In the genomic region with DNA sequence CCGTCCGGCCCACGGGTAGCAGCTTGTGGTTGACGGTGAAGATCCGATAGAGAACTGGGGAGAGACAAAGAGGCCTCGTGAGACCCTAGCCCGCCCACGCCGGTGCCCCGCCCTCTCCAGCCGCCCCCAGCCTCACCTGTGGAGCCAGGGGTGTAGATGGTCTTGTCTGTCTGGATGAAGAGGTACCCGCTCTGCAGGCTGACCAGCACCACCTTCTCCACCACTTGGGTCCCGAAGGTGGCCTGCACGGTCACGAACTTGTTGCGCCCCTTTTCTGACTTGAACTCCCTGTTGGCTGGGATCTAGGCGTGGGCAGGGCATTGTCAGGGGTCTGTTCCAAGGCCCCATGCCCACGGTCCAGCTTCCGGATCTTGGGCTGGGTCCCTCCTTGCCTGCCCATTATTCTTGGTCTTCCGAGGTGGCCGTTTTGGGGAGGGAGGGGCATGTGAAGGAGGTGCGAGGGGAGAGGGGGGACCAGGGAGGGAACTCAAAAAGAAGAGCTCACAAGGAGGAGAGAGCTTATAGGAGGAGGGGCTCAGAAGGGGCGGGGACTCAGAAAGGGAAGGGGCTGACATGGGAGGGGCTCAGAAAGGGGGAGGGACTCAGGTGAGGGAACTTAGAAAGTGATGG, we compare ENCODE assay signal across 15 cellular contexts. TPM values are rescaled to one million over a fixed set of nuclear protein-coding genes. Genes with fewer than 3 reads are reported as not detected.
A peak's percentile ranks its signal among the peaks of the same experiment; 100 is the strongest.
DNase-seq lines count a peak whose midpoint lies in the region; ATAC-seq and TF ChIP-seq lines count a peak whose summit lies in the region.
"Had no signal": no experiment of that assay in that cellular context is flagged by ENCODE, and none has a peak within 500 bp of the region (broad histone marks: within the 10 kb centered on the region; RNA-seq: fewer than 3 reads in every experiment).

No MANE protein-coding gene starts in this region.

- no peak overlapping the region for H3K4me2 ChIP-seq in DND-41 (ENCODE audit: insufficient read depth, low read length)
- H3K4me2 ChIP-seq: smooth muscle cell had no signal

- H3K27me3 ChIP-seq in DND-41 (ENCODE audit: insufficient read depth, low read length, poor library complexity), result no peaks in the 10 kb centered on the region

- no peaks in the 10 kb centered on the region; the same call in 1 of the 2 replicates for H4K20me1 ChIP-seq in DND-41 (ENCODE audit: insufficient read depth, low read length)

- H3K9me3 ChIP-seq in DND-41 (ENCODE audit: insufficient read depth, low read length, severe bottlenecking) (no peaks in the 10 kb centered on the region), HEK293 (ENCODE audit: control insufficient read depth, insufficient read depth, low read depth, low read length) (no peaks in the 10 kb centered on the region)
- H3K9me3 ChIP-seq: gastroesophageal sphincter, tibial artery had no signal

- TF ChIP-seq CTCF in DND-41 (IDR thresholded peaks at IDR 0.05; ENCODE audit: borderline replicate concordance, extremely low read depth, low read length, poor library complexity, severe bottlenecking) (no peak), HEK293 (tag by site-specific recombination; IDR thresholded peaks at IDR 0.05) (no peak)

- no peaks in the 10 kb centered on the region for H3K4me1 ChIP-seq in DND-41 (ENCODE audit: insufficient read depth, low read length)
- H3K4me1 ChIP-seq in HEK293 (ENCODE audit: control insufficient read depth, insufficient read depth, low read length), result no peaks in the 10 kb centered on the region

- H2AFZ ChIP-seq in DND-41 (ENCODE audit: low read depth, low read length), result no peak overlapping the region

- POLR2A ChIA-PET in HEK293 (lab: Yijun Ruan, JAX), result no interaction called here

- H3K9ac ChIP-seq in DND-41 (ENCODE audit: low read depth, low read length), result no peak overlapping the region

- no peak for DNase-seq in DND-41
- peak; percentile 67 for DNase-seq in left lobe of liver (ENCODE audit: low spot score)
- no peak for DNase-seq in NCI-H187 (lab: John Stamatoyannopoulos, UW)
- DNase-seq: activated naive CD8-positive, alpha-beta T cell treated with anti-CD3 and anti-CD28 coated beads, Interleukin-2, amount 10 ng/mL, durations not matched to agents 7 days and 5 days; activated T-cell treated with anti-CD3 and anti-CD28 coated beads, Interleukin-2, amount 50 U/mL, for 1 hour; IMR-90; NCI-H187 treated with DMSO at 0.1 percent for 48 hours; NCI-H446; tibial artery had no signal

- CTCF ChIA-PET in HEK293 (lab: Yijun Ruan, JAX), result interaction anchor here (0.6 kb wide), 1 partner anchor 731 kb away, joined by 4 read pairs; no protein-coding TSS in a partner anchor

- H3K36me3 ChIP-seq in DND-41 (ENCODE audit: insufficient read depth, low read length), result no peaks in the 10 kb centered on the region
- H3K36me3 ChIP-seq in HEK293 (ENCODE audit: control insufficient read depth in 2 of 2, insufficient read depth in 1 of 2, low read length in 2 of 2), result no peaks in the 10 kb centered on the region
- H3K36me3 ChIP-seq: tibial artery had no signal

- peak; percentile 30; the same call in 1 of the 3 replicates for ATAC-seq in DND-41 (ENCODE audit: insufficient read depth, low read depth)
- ATAC-seq in left lobe of liver, result no peak
- ATAC-seq in HG03571 (IDR thresholded peaks at IDR 0.05; ENCODE audit: unreplicated experiment), result no peak

- H3K4me3 ChIP-seq in DND-41 (ENCODE audit: low read depth in 1 of 2, low read length in 2 of 2) (no peak overlapping the region), HEK293 (ENCODE audit: low read depth, low read length) (no peak overlapping the region)
- H3K4me3 ChIP-seq: smooth muscle cell, tibial artery had no signal

- no peak overlapping the region for H3K27ac ChIP-seq in DND-41 (ENCODE audit: low read length)
- no peak overlapping the region for H3K27ac ChIP-seq in HEK293 (ENCODE audit: extremely low read depth, low read depth, low read length)
- H3K27ac ChIP-seq: tibial artery had no signal

- no peaks in the 10 kb centered on the region for H3K79me2 ChIP-seq in DND-41 (ENCODE audit: insufficient read depth, low read length)

TF ChIP-seq in HEK293, 187 proteins besides CTCF, POLR2A, EP300 and RAD21:
- no peak for TF ChIP-seq KLF7 (tag by site-specific recombination; IDR thresholded peaks at IDR 0.05; ENCODE audit: borderline replicate concordance)
- 0 out of 2 replicates have a peak, but pooled peaks have one; percentile 4 for TF ChIP-seq ZFHX2 (tag by site-specific recombination; conservative IDR thresholded peaks at IDR 0.05)
- TF ChIP-seq ZNF341 (tag by site-specific recombination; IDR thresholded peaks at IDR 0.05; ENCODE audit: low read depth), result peak; percentile 59
TF ChIP-seq in HEK293: peak in this region for 2.

RNA-seq across cellular contexts. Expression of a gene that starts 2.2 kb away (rescaled TPM):
- 11,297 TPM for total RNA-seq in left lobe of liver
- total RNA-seq: activated CD4-positive, alpha-beta T cell treated with anti-CD3 and anti-CD28 coated beads, Interleukin-2, amount 10 ng/mL, durations not matched to agents 7 days and 5 days; IMR-90 had no signal

RNA-seq across cellular contexts. Expression of a gene that starts 19.2 kb away (rescaled TPM):
- total RNA-seq in left lobe of liver, result 28.8 TPM

RNA-seq across cellular contexts. Expression of a gene that starts 21.3 kb away (rescaled TPM):
- total RNA-seq in left lobe of liver, result 9.0 TPM

RNA-seq across cellular contexts. Expression of a gene that starts 48.3 kb away (rescaled TPM):
- 8.3 TPM for total RNA-seq in left lobe of liver
- total RNA-seq: IMR-90, lung microvascular endothelial cell, smooth muscle cell had no signal

RNA-seq across cellular contexts. Expression of a gene that starts 49.0 kb away (rescaled TPM):
- total RNA-seq in left lobe of liver, result 1.1 TPM
